7 cellular contexts compared by ENCODE assay signal in genomic region chr16:84831728-84832127, GRCh38. TPM values are rescaled to one million over a fixed set of nuclear protein-coding genes. Genes with fewer than 3 reads are reported as not detected.
DNase-seq lines count a peak whose midpoint lies in the region; ATAC-seq and TF ChIP-seq lines count a peak whose summit lies in the region.
"Not testable (repeated sequence)": the region's sequence is repeated elsewhere in the genome, so short reads cannot be mapped to it uniquely, and the experiment has no call there.

No MANE protein-coding gene starts in this region.

- H3K9me3 ChIP-seq in heart left ventricle; right lobe of liver; osteoblast (ENCODE audit: low read depth, low read length); skeletal muscle tissue (ENCODE audit: control insufficient read depth in 3 of 3, low read length in 3 of 3); thoracic aorta: not testable (repeated sequence)

- H3K27ac ChIP-seq in cingulate gyrus (ENCODE audit: low read depth, low read length) (peak overlapping the region; percentile 72), heart left ventricle (peak overlapping the region; percentile 33 to 97 (median 78)), right lobe of liver (peak overlapping the region in 2 of 3 donors; percentile 42 to 59), osteoblast (ENCODE audit: low read depth, low read length) (peak overlapping the region; percentile 97), skeletal muscle tissue (ENCODE audit: low read depth, low read length) (peak overlapping the region; percentile 87), thoracic aorta (peak overlapping the region; percentile 35 to 54)

- not testable (repeated sequence) for DNase-seq in heart left ventricle; right lobe of liver; osteoblast (ENCODE audit: insufficient read length, low spot score, missing footprints); thoracic aorta (ENCODE audit: low spot score)

- not testable (repeated sequence) for H3K79me2 ChIP-seq in osteoblast (ENCODE audit: insufficient read depth, low read length)

- not testable (repeated sequence) for H4K20me1 ChIP-seq in osteoblast (ENCODE audit: insufficient read depth, low read length)

- not testable (repeated sequence) for H3K4me2 ChIP-seq in osteoblast (ENCODE audit: insufficient read depth, low read length)

- not testable (repeated sequence) for ATAC-seq in heart left ventricle; right lobe of liver; thoracic aorta (ENCODE audit: insufficient number of reproducible peaks, low FRiP score, low read depth)

- 85 to 94% (median 88%) methylated on average over 10 of the region's 10 CpGs for WGBS in heart left ventricle, 4 donors
- 74% methylated on average over 9 of the region's 10 CpGs for WGBS in right lobe of liver (ENCODE audit: insufficient coverage, low coverage, low lambda C conversion rate, missing lambda C conversion rate)

- peak overlapping the region in 2 of 3 donors; percentile 29 to 54 for H3K9ac ChIP-seq in skeletal muscle tissue (ENCODE audit: low read depth in 1 of 3, low read length in 3 of 3)

- H3K27me3 ChIP-seq in heart left ventricle; right lobe of liver; osteoblast (ENCODE audit: insufficient read depth, low read length); skeletal muscle tissue (ENCODE audit: control insufficient read depth in 3 of 3, insufficient read depth in 3 of 3, low read length in 3 of 3); thoracic aorta (replicated peaks; ENCODE audit: insufficient read depth): not testable (repeated sequence)

- TF ChIP-seq POLR2A in heart left ventricle (IDR thresholded peaks at IDR 0.05); right lobe of liver (IDR thresholded peaks at IDR 0.05): not testable (repeated sequence)

- not testable (repeated sequence) for TF ChIP-seq CTCF in WI38 (IDR thresholded peaks at IDR 0.05; ENCODE audit: low read depth, low read length); heart left ventricle (IDR thresholded peaks at IDR 0.05); right lobe of liver (IDR thresholded peaks at IDR 0.05); osteoblast (IDR thresholded peaks at IDR 0.05; ENCODE audit: extremely low read depth, low read depth, low read length); thoracic aorta (IDR thresholded peaks at IDR 0.05)

- H3K4me3 ChIP-seq in WI38 (ENCODE audit: low read depth, low read length) (peak overlapping the region; percentile 48; the same call in 1 of the 2 replicates), skeletal muscle tissue (ENCODE audit: low read length in 3 of 3) (peak overlapping the region in 1 of 3 donors; percentile 56)
- not testable (repeated sequence) for H3K4me3 ChIP-seq in heart left ventricle; right lobe of liver; osteoblast (ENCODE audit: insufficient read depth, low read length); thoracic aorta

- H3K4me1 ChIP-seq in heart left ventricle (peaks cover 0 to 73% (median 30%) of the 10 kb centered on the region in 12 donors), osteoblast (ENCODE audit: insufficient read depth, low read length) (peaks cover 47% of the 10 kb centered on the region), skeletal muscle tissue (ENCODE audit: control insufficient read depth in 3 of 3, insufficient read depth in 3 of 3, low read length in 3 of 3) (peaks cover 42 to 47% (median 46%) of the 10 kb centered on the region in 3 donors), thoracic aorta (ENCODE audit: control insufficient read depth in 1 of 2, low read depth in 2 of 2) (peaks cover 11 to 54% of the 10 kb centered on the region in 2 donors)
- H3K4me1 ChIP-seq in right lobe of liver = not testable (repeated sequence)

- H2AFZ ChIP-seq in osteoblast (ENCODE audit: low read length) = not testable (repeated sequence)

- H3K36me3 ChIP-seq in heart left ventricle; right lobe of liver; osteoblast (ENCODE audit: insufficient read depth, low read length); skeletal muscle tissue (ENCODE audit: control insufficient read depth in 3 of 3, insufficient read depth in 3 of 3, low read length in 3 of 3); thoracic aorta: not testable (repeated sequence)

- intact Hi-C loops in heart left ventricle (cut with DNase I) = loop anchor here in 2 of 10 donors (5.0 to 10.0 kb wide), 2 partner anchors 91 to 93 kb away; no protein-coding TSS in a partner anchor
- intact Hi-C loops in right lobe of liver (cut with DNase I) = not testable (repeated sequence)

RNA-seq across cellular contexts. Expression of gene CRISPLD2, which starts 11.9 kb away (rescaled TPM):
- total RNA-seq in heart left ventricle (100 to 1,000 TPM in 1 of 9 donors, 10 to 100 TPM in 7, 1 to 10 TPM in 1; 8.0 to 153 (median 12.9) TPM), right lobe of liver (10 to 100 TPM in 3 of 6 experiments, 1 to 10 TPM in 3; 2.9 to 14.8 (median 8.9) TPM), osteoblast (40.2 and 122 TPM in 2 replicates), skeletal muscle tissue (7.3 TPM), thoracic aorta (100 to 1,000 TPM; 116 to 390 TPM)
- polyA plus RNA-seq in heart left ventricle = 10 to 100 TPM in 1 of 2 donors, 1 to 10 TPM in 1; 8.0 to 16.2 TPM

Comparison
In these comparisons a context has a peak if more than half of its experiments do, and no peak if none do; other contexts are left out.
1. H3K27ac ChIP-seq: peak in every context shown above with its lines; median percentile 97 in osteoblast; 87 in skeletal muscle tissue; 78 in heart left ventricle; 72 in cingulate gyrus; 50 in right lobe of liver; 44 in thoracic aorta.